Comparison of ENCODE assay signal across 10 cellular contexts in genomic region chr3:190048831-190049541, GRCh38.
DNase-seq lines count a peak whose midpoint lies in the region; TF ChIP-seq lines count a peak whose summit lies in the region.
"Had no signal": no experiment of that assay in that cellular context is flagged by ENCODE, and none has a peak within 500 bp of the region (broad histone marks: within the 10 kb centered on the region; RNA-seq: fewer than 3 reads in every experiment).

No MANE protein-coding gene starts in this region.

- CTCF ChIA-PET in AG04449 (lab: Yijun Ruan, JAX): interaction anchor here (0.6 to 3.7 kb wide), 12 partner anchors 9 to 375 kb away, joined by 3 to 20 read pairs (median 4); partner anchors contain the start of genes CLDN1 and P3H2

- H3K27me3 ChIP-seq in MG63: no peaks in the 10 kb centered on the region

- TF ChIP-seq CTCF in AG04449 (IDR thresholded peaks at IDR 0.05; ENCODE audit: insufficient read depth, low read length, missing control alignments): no peak
- no peak for TF ChIP-seq CTCF in astrocyte of the spinal cord (IDR thresholded peaks at IDR 0.05; ENCODE audit: low read depth, low read length)

- H3K4me3 ChIP-seq in AG04449 (ENCODE audit: low read depth, low read length) (peak overlapping the region; percentile 50), MG63 (peak overlapping the region; percentile 37), astrocyte of the spinal cord (ENCODE audit: low read depth, low read length) (peak overlapping the region; percentile 26)

- H3K36me3 ChIP-seq in MG63: peaks cover 16% of the 10 kb centered on the region

- in situ Hi-C loops in astrocyte of the spinal cord (cut with HindIII; ENCODE audit: low sequenced_read_pairs): no loop called here

- DNase-seq in AG04449 (ENCODE audit: low read depth, low spot score): no peak
- peak; percentile 81 for DNase-seq in MG63
- DNase-seq in astrocyte of the spinal cord (ENCODE audit: low read depth, low spot score): peak; percentile 87
- peak; percentile 69 for DNase-seq in kidney tubule cell (ENCODE audit: low spot score)
- DNase-seq in putamen (ENCODE audit: low spot score): no peak
- DNase-seq in HK-2 (ENCODE audit: unreplicated experiment): no peak
- no peak for DNase-seq in NCI-H146 (lab: John Stamatoyannopoulos, UW)
- DNase-seq in NCI-H2227 (lab: John Stamatoyannopoulos, UW; ENCODE audit: unreplicated experiment): no peak
- DNase-seq: activated CD8-positive, alpha-beta T cell treated with anti-CD3 and anti-CD28 coated beads, Interleukin-2, amount 10 ng/mL, durations not matched to agents 7 days and 5 days; CD8-positive, alpha-beta memory T cell had no signal

- POLR2A ChIA-PET in AG04449 (lab: Yijun Ruan, JAX): no interaction called here

- no peaks in the 10 kb centered on the region for H3K9me3 ChIP-seq in MG63

Comparison
In these comparisons a context has a peak if more than half of its experiments do, and no peak if none do; other contexts are left out.
1. DNase-seq: peak in MG63 (single experiment), astrocyte of the spinal cord (single experiment) and kidney tubule cell (single experiment); none in AG04449 (single experiment), putamen (single experiment), HK-2 (single experiment), NCI-H146 (single experiment) and NCI-H2227 (single experiment).
2. Peak in every context shown above with its lines, with median percentiles within 50 percentile points of each other: H3K4me3 ChIP-seq.